In genomic region chr1:61547302-61547701, GRCh38 we compare ENCODE assay signal across 8 cellular contexts.
A peak's percentile ranks its signal among the peaks of the same experiment; 100 is the strongest.
DNase-seq lines count a peak whose midpoint lies in the region; ATAC-seq and TF ChIP-seq lines count a peak whose summit lies in the region.
"Not testable (repeated sequence)": the region's sequence is repeated elsewhere in the genome, so short reads cannot be mapped to it uniquely, and the experiment has no call there.

No MANE protein-coding gene starts in this region.

- not testable (repeated sequence) for H3K4me1 Mint-ChIP-seq in WTC11
- peaks cover 33% of the 10 kb centered on the region for H3K4me1 Mint-ChIP-seq in activated naive CD4-positive, alpha-beta T cell treated with anti-CD3 and anti-CD28 coated beads, Interleukin-2, amount 10 ng/mL, durations not matched to agents 7 days and 5 days

- not testable (repeated sequence) for H3K27ac ChIP-seq in foreskin keratinocyte

- H3K27me3 ChIP-seq in foreskin keratinocyte = not testable (repeated sequence)

- not testable (repeated sequence) for H3K4me3 Mint-ChIP-seq in WTC11; activated naive CD4-positive, alpha-beta T cell treated with anti-CD3 and anti-CD28 coated beads, Interleukin-2, amount 10 ng/mL, durations not matched to agents 7 days and 5 days

- H3K27me3 Mint-ChIP-seq in WTC11 (ENCODE audit: low read depth) = not testable (repeated sequence)
- H3K27me3 Mint-ChIP-seq in activated naive CD4-positive, alpha-beta T cell treated with anti-CD3 and anti-CD28 coated beads, Interleukin-2, amount 10 ng/mL, durations not matched to agents 7 days and 5 days = peaks cover 35% of the 10 kb centered on the region

- TF ChIP-seq CTCF in GM10266 (IDR thresholded peaks at IDR 0.05; ENCODE audit: control insufficient read depth, insufficient read depth, low read depth, missing control alignments) (peak; percentile 35), WTC11 (IDR thresholded peaks at IDR 0.05) (peak; percentile 62; the same call in 1 of the 2 replicates), foreskin keratinocyte (conservative IDR thresholded peaks at IDR 0.05) (peak; percentile 36)

- POLR2A ChIA-PET in WTC11 (lab: Charles Lee) = not testable (repeated sequence)

- not testable (repeated sequence) for H3K27ac Mint-ChIP-seq in WTC11; activated naive CD4-positive, alpha-beta T cell treated with anti-CD3 and anti-CD28 coated beads, Interleukin-2, amount 10 ng/mL, durations not matched to agents 7 days and 5 days

- not testable (repeated sequence) for H3K36me3 Mint-ChIP-seq in WTC11; activated naive CD4-positive, alpha-beta T cell treated with anti-CD3 and anti-CD28 coated beads, Interleukin-2, amount 10 ng/mL, durations not matched to agents 7 days and 5 days

- peaks cover 12% of the 10 kb centered on the region for H3K9me3 Mint-ChIP-seq in WTC11
- not testable (repeated sequence) for H3K9me3 Mint-ChIP-seq in activated naive CD4-positive, alpha-beta T cell treated with anti-CD3 and anti-CD28 coated beads, Interleukin-2, amount 10 ng/mL, durations not matched to agents 7 days and 5 days

- CTCF ChIA-PET in WTC11 (lab: Charles Lee) = interaction anchor here (0.6 to 3.6 kb wide), 20 partner anchors 9 to 1391 kb away, joined by 3 to 22 read pairs (median 4); no protein-coding TSS in a partner anchor
- CTCF ChIA-PET in activated naive CD4-positive, alpha-beta T cell treated with anti-CD3 and anti-CD28 coated beads, Interleukin-2, amount 10 ng/mL, durations not matched to agents 7 days and 5 days (lab: Charles Lee) = interaction anchor here (0.9 to 2.0 kb wide), 3 partner anchors 37 to 304 kb away, joined by 4 to 10 read pairs (median 9); no protein-coding TSS in a partner anchor

- peak; percentile 1 to 17 for DNase-seq in AML-193 (lab: John Stamatoyannopoulos, UW)
- not testable (repeated sequence) for DNase-seq in GM10266 (ENCODE audit: extremely low spot score); foreskin keratinocyte
- DNase-seq in HT-29 (ENCODE audit: low spot score) = peak; percentile 8
- DNase-seq in NCI-H82 (lab: John Stamatoyannopoulos, UW) = peak; percentile 26
- DNase-seq in WTC11 (ENCODE audit: low spot score) = peak; percentile 69
- peak; percentile 25 for DNase-seq in activated naive CD4-positive, alpha-beta T cell treated with anti-CD3 and anti-CD28 coated beads, Interleukin-2, amount 10 ng/mL, durations not matched to agents 7 days and 5 days
- DNase-seq in stimulated activated CD4-positive, alpha-beta T cell treated with anti-CD3 and anti-CD28 coated beads, Interleukin-1b, Interleukin-23, amount 100 ng/mL, for 48 hours = peak; percentile 17

- not testable (repeated sequence) for H3K4me1 ChIP-seq in foreskin keratinocyte

- peak; percentile 67 for ATAC-seq in WTC11
- not testable (repeated sequence) for ATAC-seq in foreskin keratinocyte
